ENCODE assay signal across 9 cellular contexts in genomic region chr5:33936004-33936380, GRCh38. TPM values are rescaled to one million over a fixed set of nuclear protein-coding genes. Genes with fewer than 3 reads are reported as not detected.
DNase-seq lines count a peak whose midpoint lies in the region; ATAC-seq, FAIRE-seq and TF ChIP-seq lines count a peak whose summit lies in the region.
"Had no signal": no experiment of that assay in that cellular context is flagged by ENCODE, and none has a peak within 500 bp of the region (broad histone marks: within the 10 kb centered on the region; RNA-seq: fewer than 3 reads in every experiment).

No MANE protein-coding gene starts in this region.

- intact Hi-C loops in pancreas (cut with DNase I): loop anchor here in 2 of 3 donors (10.0 kb wide), 2 partner anchors 461 to 501 kb away; no protein-coding TSS in a partner anchor

- DNase-seq in activated CD4-positive, alpha-beta T cell treated with anti-CD3 and anti-CD28 coated beads for 24 hours (ENCODE audit: low read depth in 2 of 2): peak; percentile 18 to 34
- DNase-seq in activated CD4-positive, alpha-beta T cell treated with anti-CD3 and anti-CD28 coated beads for 4 hours: no peak
- DNase-seq in NCI-H187 treated with DMSO at 0.1 percent for 48 hours (lab: John Stamatoyannopoulos, UW): peak; percentile 12
- DNase-seq in activated effector memory CD4-positive, alpha-beta T cell treated with Interleukin-2 at 50 U/mL for 16 hours: peak; percentile 7
- peak; percentile 69 for DNase-seq in glomerular visceral epithelial cell (ENCODE audit: extremely low spot score)
- peak; percentile 33 to 88 (median 60) for DNase-seq in pancreas
- DNase-seq in SW480 (ENCODE audit: low spot score): no peak
- no peak for DNase-seq in MV-4-11 (lab: John Stamatoyannopoulos, UW)

- H3K27me3 ChIP-seq in pancreas: peaks cover 0 to 23% (median 7%) of the 10 kb centered on the region in 4 donors

- H3K4me1 ChIP-seq in pancreas: no peaks in the 10 kb centered on the region

- H3K36me3 ChIP-seq in pancreas: no peaks in the 10 kb centered on the region

- peak overlapping the region in 2 of 4 donors; percentile 16 to 41 for H3K4me3 ChIP-seq in pancreas

- ATAC-seq in pancreas: peak; percentile 93 to 96 (median 96)

- no peak for FAIRE-seq in pancreas (lab: Jason Lieb, UNC)

- no peak overlapping the region for H3K27ac ChIP-seq in pancreas

- 1% methylated on average over 30 of the region's 30 CpGs for WGBS in pancreas, 2 donors

- H3K9me3 ChIP-seq in pancreas: no peaks in the 10 kb centered on the region

- peak in 2 of 4 donors; percentile 5 to 27 for TF ChIP-seq CTCF in pancreas (IDR thresholded peaks at IDR 0.05)

RNA-seq across cellular contexts. Expression of gene RXFP3, which starts 0.2 kb away (rescaled TPM):
- total RNA-seq in pancreas: under 1 TPM in 2 of 6 donors, not detected in 4; 0.09 TPM
- under 1 TPM in 1 of 2 donors, not detected in 1; 0.16 TPM for polyA plus RNA-seq in pancreas
- polyA plus RNA-seq: esophagus had no signal

RNA-seq across cellular contexts. Expression of gene ADAMTS12, which starts 44.2 kb away (rescaled TPM):
- 1 to 10 TPM in 2 of 6 donors, under 1 TPM in 4; 0.31 to 4.2 (median 0.60) TPM for total RNA-seq in pancreas
- under 1 TPM; 0.34 to 0.42 TPM for polyA plus RNA-seq in pancreas

RNA-seq across cellular contexts. Expression of gene SLC45A2, which starts 48.5 kb away (rescaled TPM):
- under 1 TPM in 2 of 6 donors, not detected in 4; 0.18 to 0.20 TPM for total RNA-seq in pancreas
- under 1 TPM; 0.08 to 0.26 TPM for polyA plus RNA-seq in pancreas
- polyA plus RNA-seq: esophagus had no signal

Comparison
In these comparisons a context has a peak if more than half of its experiments do, and no peak if none do; other contexts are left out.
1. DNase-seq: peak in activated CD4-positive, alpha-beta T cell treated with anti-CD3 and anti-CD28 coated beads for 24 hours (2 of 2), NCI-H187 treated with DMSO at 0.1 percent for 48 hours (single experiment), activated effector memory CD4-positive, alpha-beta T cell treated with Interleukin-2 at 50 U/mL for 16 hours (single experiment), glomerular visceral epithelial cell (single experiment) and pancreas (6 of 6); none in activated CD4-positive, alpha-beta T cell treated with anti-CD3 and anti-CD28 coated beads for 4 hours (0 of 2), SW480 (single experiment) and MV-4-11 (single experiment).